ENCODE assay signal across 18 cellular contexts in the genomic region with DNA sequence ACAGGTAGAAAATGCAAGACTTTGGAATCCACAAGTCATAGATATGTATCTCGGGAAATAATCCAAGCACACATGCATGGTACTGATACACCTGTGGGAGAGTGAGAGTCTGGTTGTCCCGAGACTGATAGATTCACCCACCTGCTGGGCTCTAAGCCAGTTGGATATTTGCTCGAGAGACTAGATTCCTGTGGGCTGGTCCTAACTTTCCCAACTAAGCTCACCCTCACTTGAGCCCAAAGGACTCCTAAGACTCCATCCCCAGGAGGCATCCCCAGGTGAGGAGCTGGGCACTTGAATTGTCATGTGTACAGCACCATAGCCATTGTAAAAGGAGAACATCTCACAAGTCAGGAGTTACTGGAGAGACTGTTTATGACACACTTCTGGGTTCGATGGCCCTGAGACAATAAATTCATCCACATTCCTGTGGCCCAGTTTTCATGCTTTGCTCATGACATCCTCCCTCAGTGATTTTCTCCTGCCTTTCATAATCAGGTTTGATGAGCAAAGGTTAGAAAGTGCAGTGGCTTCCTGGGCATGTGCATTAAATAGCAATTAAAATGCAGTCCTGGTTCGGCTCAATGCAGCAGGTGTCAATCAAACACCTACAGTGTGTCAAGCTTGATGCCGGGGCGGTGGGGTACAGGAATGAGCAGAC. TPM values are rescaled to one million over a fixed set of nuclear protein-coding genes. Genes with fewer than 3 reads are reported as not detected.
DNase-seq lines count a peak whose midpoint lies in the region; ATAC-seq and TF ChIP-seq lines count a peak whose summit lies in the region.
"Had no signal": no experiment of that assay in that cellular context is flagged by ENCODE, and none has a peak within 500 bp of the region (broad histone marks: within the 10 kb centered on the region; RNA-seq: fewer than 3 reads in every experiment).

No MANE protein-coding gene starts in this region.

- H3K27ac ChIP-seq in RWPE2 (ENCODE audit: poor library complexity, severe bottlenecking) (no peak overlapping the region), trophoblast cell (ENCODE audit: low read depth, low read length) (no peak overlapping the region), A673 (ENCODE audit: low read depth, low read length, poor library complexity, severe bottlenecking) (no peak overlapping the region)
- H3K27ac ChIP-seq: cardiac muscle cell had no signal

- H3K9me3 ChIP-seq in RWPE2 (ENCODE audit: severe bottlenecking) (no peaks in the 10 kb centered on the region), trophoblast cell (ENCODE audit: insufficient read depth, low read depth, low read length) (no peaks in the 10 kb centered on the region), A673 (ENCODE audit: low read depth, low read length, poor library complexity, severe bottlenecking) (no peaks in the 10 kb centered on the region)

- no peak overlapping the region for H4K12ac ChIP-seq in trophoblast cell (ENCODE audit: low read depth, low read length)

- H4K8ac ChIP-seq in trophoblast cell (ENCODE audit: low read depth, low read length): no peak overlapping the region

- no peak overlapping the region for H3K18ac ChIP-seq in trophoblast cell (ENCODE audit: low read length)

- H3K23ac ChIP-seq in trophoblast cell (ENCODE audit: low read length): no peak overlapping the region

- DNase-seq in EL (peak; percentile 90), RWPE2 (ENCODE audit: low spot score) (no peak), fibroblast of mammary gland (ENCODE audit: low read depth) (peak; percentile 77), trophoblast cell (peak; percentile 59 to 66), NOMO-1 treated with dmso at 0.1 percent for 144 hours (lab: John Stamatoyannopoulos, UW; ENCODE audit: unreplicated experiment) (no peak), activated gamma-delta T cell (lab: John Stamatoyannopoulos, UW) (no peak), A673 (ENCODE audit: low spot score) (no peak)
- DNase-seq: activated CD4-positive, alpha-beta T cell treated with anti-CD3 and anti-CD28 coated beads for 4 hours; CD8-positive, alpha-beta memory T cell; NCI-H1436 treated with DMSO at 0.1 percent for 48 hours; nucleus accumbens; stimulated activated CD4-positive, alpha-beta T cell treated with anti-CD3 and anti-CD28 coated beads, Interleukin-1b, Interleukin-23, amount 100 ng/mL, for 48 hours; stimulated activated naive CD4-positive, alpha-beta T cell; SW 1271 had no signal

- BruUV-seq in A673 (replicated peaks; lab: Mats Ljungman, UMichigan): no TSS peak

- H3K79me1 ChIP-seq in trophoblast cell (ENCODE audit: low read length): no peaks in the 10 kb centered on the region

- H2AFZ ChIP-seq in trophoblast cell (ENCODE audit: insufficient read depth, low read length, poor library complexity): no peak overlapping the region

- TF ChIP-seq CTCF in RWPE2 (IDR thresholded peaks at IDR 0.05; ENCODE audit: poor library complexity, severe bottlenecking): no peak
- TF ChIP-seq CTCF in fibroblast of mammary gland (conservative IDR thresholded peaks at IDR 0.05; ENCODE audit: control insufficient read depth, insufficient read depth, low read depth, low read length): no peak
- no peak for TF ChIP-seq CTCF in A673 (conservative IDR thresholded peaks at IDR 0.05; ENCODE audit: low read depth, low read length)

- H3K4ac ChIP-seq in trophoblast cell (ENCODE audit: low read depth, low read length): no peak overlapping the region

- no peak overlapping the region for H3K4me2 ChIP-seq in trophoblast cell (ENCODE audit: low read length)

- H2BK120ac ChIP-seq in trophoblast cell (ENCODE audit: insufficient read depth, low read length, poor library complexity): no peak overlapping the region

- no peak overlapping the region for H3K4me3 ChIP-seq in RWPE2 (ENCODE audit: severe bottlenecking)
- no peak overlapping the region for H3K4me3 ChIP-seq in fibroblast of mammary gland (ENCODE audit: control insufficient read depth, low read depth, low read length)
- H3K4me3 ChIP-seq in trophoblast cell (ENCODE audit: low read depth, low read length): no peak overlapping the region
- no peak overlapping the region for H3K4me3 ChIP-seq in A673 (ENCODE audit: low read depth, low read length, poor library complexity, severe bottlenecking)
- H3K4me3 ChIP-seq: cardiac muscle cell had no signal

- no peak overlapping the region for H4K91ac ChIP-seq in trophoblast cell (ENCODE audit: low read depth, low read length)

- no peaks in the 10 kb centered on the region for H3K4me1 ChIP-seq in RWPE2 (ENCODE audit: insufficient read depth, poor library complexity, severe bottlenecking)
- H3K4me1 ChIP-seq in trophoblast cell (ENCODE audit: control insufficient read depth in 1 of 2, insufficient read depth in 2 of 2, low read length in 2 of 2): peaks cover 0 to 3% of the 10 kb centered on the region in 2 experiments
- H3K4me1 ChIP-seq in A673 (ENCODE audit: insufficient read depth, low read length, poor library complexity, severe bottlenecking): peaks cover 5% of the 10 kb centered on the region

- POLR2A ChIA-PET in A673 (lab: Charles Lee; ENCODE audit: low non-redundant PET): no interaction called here

- H3K36me3 ChIP-seq in RWPE2 (ENCODE audit: low read depth): no peaks in the 10 kb centered on the region
- no peaks in the 10 kb centered on the region for H3K36me3 ChIP-seq in trophoblast cell (ENCODE audit: control insufficient read depth in 1 of 2, insufficient read depth in 2 of 2, low read length in 2 of 2)
- no peaks in the 10 kb centered on the region for H3K36me3 ChIP-seq in A673 (ENCODE audit: insufficient read depth, low read length, poor library complexity, severe bottlenecking)
- H3K36me3 ChIP-seq: cardiac muscle cell had no signal

- no peak overlapping the region for H2AK5ac ChIP-seq in trophoblast cell (ENCODE audit: low read length)

- no peak overlapping the region for H3K9ac ChIP-seq in trophoblast cell (ENCODE audit: low read length)

- CTCF ChIA-PET in A673 (lab: Charles Lee): no interaction called here

- intact Hi-C loops in A673 (cut with micrococcal nuclease; ENCODE audit: unreplicated experiment): no loop called here

- no CpG with 5 or more reads among the region's 7 CpGs for whole genome bisulfite sequencing in trophoblast cell (ENCODE audit: extremely low coverage, insufficient coverage, insufficient read length)

- H3K14ac ChIP-seq in trophoblast cell (ENCODE audit: low read length): no peak overlapping the region

- H2BK5ac ChIP-seq in trophoblast cell (ENCODE audit: low read depth, low read length, poor library complexity): no peak overlapping the region

- ATAC-seq in RWPE2 (ENCODE audit: low read depth): peak; percentile 44; the same call in 1 of the 3 replicates
- ATAC-seq in HG02840 (IDR thresholded peaks at IDR 0.05; ENCODE audit: low FRiP score, unreplicated experiment): no peak
- ATAC-seq: esophagus mucosa had no signal

- H2BK12ac ChIP-seq in trophoblast cell (ENCODE audit: low read length): no peak overlapping the region

- no peaks in the 10 kb centered on the region for H3K79me2 ChIP-seq in trophoblast cell (ENCODE audit: control insufficient read depth, insufficient read depth, low read length, poor library complexity)

- H3K27me3 ChIP-seq in RWPE2 (ENCODE audit: insufficient read depth, poor library complexity, severe bottlenecking): no peaks in the 10 kb centered on the region
- no peaks in the 10 kb centered on the region for H3K27me3 ChIP-seq in trophoblast cell (ENCODE audit: insufficient read depth, low read length)
- no peaks in the 10 kb centered on the region for H3K27me3 ChIP-seq in A673 (replicated peaks; ENCODE audit: insufficient read depth, low read depth, low read length, poor library complexity)
- H3K27me3 ChIP-seq: cardiac muscle cell had no signal

RNA-seq across cellular contexts. Expression of a gene that starts 18.1 kb away (rescaled TPM):
- 0.53 and 0.67 TPM in 2 replicates for polyA plus RNA-seq in trophoblast cell (2013)
- 8.5 and 8.7 TPM in 2 replicates for total RNA-seq in A673 (2021)
- total RNA-seq: activated T-helper 2 cell treated with anti-CD3 and anti-CD28 coated beads, Interferon-gamma antibody, Interleukin-2, Interleukin-4, amounts not matched to agents 10 μg/mL and 5 μg/mL and 100 μg/mL, durations not matched to agents 14 hours and 24 hours and 36 hours had no signal
- polyA plus RNA-seq: CD8-positive, alpha-beta memory T cell had no signal

Comparison
In these comparisons a context has a peak if more than half of its experiments do, and no peak if none do; other contexts are left out.
1. DNase-seq: peak in EL (single experiment), fibroblast of mammary gland (single experiment) and trophoblast cell (2 of 2); none in RWPE2 (single experiment), NOMO-1 treated with dmso at 0.1 percent for 144 hours (single experiment), activated gamma-delta T cell (single experiment) and A673 (single experiment).